11 cellular contexts compared by ENCODE assay signal in the genomic region with DNA sequence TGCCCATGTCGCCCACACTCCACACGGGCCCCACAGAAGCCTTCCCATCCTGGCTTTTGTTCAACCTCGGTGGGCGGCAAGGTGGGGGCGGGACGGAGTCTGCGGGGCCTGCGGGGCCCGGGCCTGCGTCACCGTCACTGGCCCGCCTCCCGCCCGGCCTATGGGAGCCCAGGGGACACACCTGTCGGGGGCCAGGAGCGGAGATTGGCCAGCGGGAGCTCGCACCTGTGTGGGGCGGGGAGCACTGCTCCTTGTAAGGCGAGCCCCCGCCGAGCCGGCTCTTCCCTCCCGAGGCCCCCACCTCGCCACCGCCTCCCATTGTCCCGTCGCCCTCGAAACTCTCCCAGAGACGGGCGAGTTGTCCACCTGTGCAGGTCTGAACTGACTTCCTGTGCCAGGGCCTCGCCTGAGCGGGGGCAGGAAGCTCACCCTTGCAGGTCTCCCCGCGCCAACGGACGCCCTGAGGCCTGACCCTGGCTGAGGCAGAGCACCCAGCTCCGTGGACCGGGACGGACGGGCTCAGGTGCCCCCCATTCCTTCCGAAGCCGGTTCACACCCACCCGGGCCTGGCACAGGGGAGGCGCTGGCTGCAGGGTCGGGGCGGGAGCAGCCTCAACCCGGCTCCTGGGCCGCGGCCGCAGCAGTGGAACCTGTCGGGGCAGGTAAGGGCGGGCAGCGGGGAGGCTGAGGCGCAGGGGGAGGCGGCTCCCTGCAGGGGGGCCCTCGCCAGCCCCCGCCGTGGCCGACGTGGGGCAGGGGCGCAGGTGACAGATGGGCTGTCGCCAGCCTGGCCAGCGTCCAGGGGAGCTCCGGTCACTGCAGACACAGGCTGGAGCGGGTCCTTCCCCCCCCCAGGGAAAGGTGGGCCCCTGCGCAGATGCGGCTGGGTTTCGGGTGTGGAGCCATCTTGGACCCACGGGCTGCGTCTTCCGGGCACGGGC. TPM values are rescaled to one million over a fixed set of nuclear protein-coding genes. Genes with fewer than 3 reads are reported as not detected.
A peak's percentile ranks its signal among the peaks of the same experiment; 100 is the strongest.
DNase-seq lines count a peak whose midpoint lies in the region; ATAC-seq and TF ChIP-seq lines count a peak whose summit lies in the region.
"Had no signal": no experiment of that assay in that cellular context is flagged by ENCODE, and none has a peak within 500 bp of the region (broad histone marks: within the 10 kb centered on the region; RNA-seq: fewer than 3 reads in every experiment).

No MANE protein-coding gene starts in this region.

- peak; percentile 89 to 96 for DNase-seq in NCI-H187 (lab: John Stamatoyannopoulos, UW)
- DNase-seq in body of pancreas: peak; percentile 89 to 96 (median 95)
- peak; percentile 91 for DNase-seq in lower lobe of right lung
- DNase-seq in GM20000 (ENCODE audit: low spot score): no peak
- DNase-seq in activated CD4-positive, alpha-beta T cell treated with anti-CD3 and anti-CD28 coated beads for 48 hours: no peak
- DNase-seq in Right ventricle myocardium superior: no peak
- DNase-seq in NAMALWA (ENCODE audit: low spot score): no peak
- DNase-seq: activated CD4-positive, alpha-beta T cell treated with anti-CD3 and anti-CD28 coated beads, Interleukin-2, amount 50 U/mL, for 1 hour; SHP77 had no signal

- H3K4me1 ChIP-seq in body of pancreas: peaks cover 57% of the 10 kb centered on the region
- H3K4me1 ChIP-seq in lower lobe of right lung: peaks cover 21% of the 10 kb centered on the region

- H3K27ac ChIP-seq in C4-2B (peak overlapping the region; percentile 100), body of pancreas (peak overlapping the region; percentile 89 to 97 (median 94)), lower lobe of right lung (peak overlapping the region; percentile 77)

- H3K4me3 ChIP-seq in body of pancreas (peak overlapping the region; percentile 40 to 61), lower lobe of right lung (peak overlapping the region; percentile 54)

- 17 to 20% methylated on average over 3 to 63 of the region's 73 CpGs for WGBS in body of pancreas, 2 donors

- TF ChIP-seq POLR2A in body of pancreas (IDR thresholded peaks at IDR 0.05): peak; percentile 93 to 98 (median 97)

- H3K36me3 ChIP-seq in body of pancreas (replicated peaks in 1 of 2; ENCODE audit: insufficient read depth in 1 of 2, low read depth in 2 of 2) (no peaks in the 10 kb centered on the region), lower lobe of right lung (no peaks in the 10 kb centered on the region)

- no peak for TF ChIP-seq CTCF in C4-2B (conservative IDR thresholded peaks at IDR 0.05)
- TF ChIP-seq CTCF in body of pancreas (IDR thresholded peaks at IDR 0.05): no peak
- TF ChIP-seq CTCF in lower lobe of right lung (IDR thresholded peaks at IDR 0.05): no peak
- no peak for TF ChIP-seq CTCF in GM20000 (IDR thresholded peaks at IDR 0.05; ENCODE audit: extremely low read depth, missing control alignments)

- ATAC-seq in body of pancreas (peak; percentile 72), lower lobe of right lung (peak; percentile 86 to 89), Right ventricle myocardium superior (ENCODE audit: poor library complexity) (no peak)

- H3K27me3 ChIP-seq in body of pancreas (no peaks in the 10 kb centered on the region), lower lobe of right lung (ENCODE audit: low read depth) (peaks cover 6% of the 10 kb centered on the region)

- intact Hi-C loops in body of pancreas (cut with DNase I): no loop called here
- intact Hi-C loops in lower lobe of right lung (cut with DNase I): no loop called here
- intact Hi-C loops in Right ventricle myocardium superior (cut with DNase I): no loop called here

- H3K9me3 ChIP-seq in body of pancreas: no peaks in the 10 kb centered on the region
- H3K9me3 ChIP-seq in lower lobe of right lung: no peaks in the 10 kb centered on the region

RNA-seq across cellular contexts. Expression of gene TTLL10, which starts 10.8 kb away (rescaled TPM):
- total RNA-seq in body of pancreas: under 1 TPM; 0.66 to 0.78 TPM
- total RNA-seq in lower lobe of right lung: 6.6 TPM
- 0.22 TPM for total RNA-seq in Right ventricle myocardium superior
- total RNA-seq: dermis microvascular lymphatic vessel endothelial cell had no signal

RNA-seq across cellular contexts. Expression of gene TNFRSF18, which starts 43.5 kb away (rescaled TPM):
- total RNA-seq in body of pancreas (not detected), lower lobe of right lung (0.47 TPM), Right ventricle myocardium superior (0.32 TPM)

RNA-seq across cellular contexts. Expression of gene C1orf159, which starts 47.0 kb away (rescaled TPM):
- total RNA-seq in body of pancreas (10 to 100 TPM in 1 of 2 donors, 1 to 10 TPM in 1; 8.8 to 13.2 TPM), lower lobe of right lung (11.7 TPM), Right ventricle myocardium superior (2.4 TPM)

RNA-seq across cellular contexts. Expression of gene TNFRSF4, which starts 51.1 kb away (rescaled TPM):
- total RNA-seq in body of pancreas (1 to 10 TPM in 1 of 2 donors, under 1 TPM in 1; 0.99 to 2.6 TPM), lower lobe of right lung (3.0 TPM), Right ventricle myocardium superior (2.1 TPM)

Comparison
In these comparisons a context has a peak if more than half of its experiments do, and no peak if none do; other contexts are left out.
1. DNase-seq: peak in NCI-H187 (2 of 2), body of pancreas (4 of 4) and lower lobe of right lung (single experiment); none in GM20000 (single experiment), activated CD4-positive, alpha-beta T cell treated with anti-CD3 and anti-CD28 coated beads for 48 hours (single experiment), Right ventricle myocardium superior (single experiment) and NAMALWA (single experiment).
2. Peak in every context shown above with its lines, with median percentiles within 50 percentile points of each other: H3K27ac ChIP-seq.